Comparison of ENCODE assay signal across 2 cellular contexts in genomic region chr12:122185494-122186082, GRCh38.
TF ChIP-seq lines count a peak whose summit lies in the region.

No MANE protein-coding gene starts in this region.

TF ChIP-seq in GM12891, 5 proteins besides CTCF, POLR2A, EP300 and RAD21:
- no peak for TF ChIP-seq TAF1 (IDR thresholded peaks at IDR 0.05; ENCODE audit: low read depth, low read length)
- no peak for TF ChIP-seq SPI1 (IDR thresholded peaks at IDR 0.05; ENCODE audit: low read depth, low read length)
- no peak for TF ChIP-seq PAX5 (IDR thresholded peaks at IDR 0.05; ENCODE audit: insufficient read depth, low read length, severe bottlenecking)
- no peak for TF ChIP-seq POLR2AphosphoS5 (IDR thresholded peaks at IDR 0.05; ENCODE audit: low read depth, low read length)
- no peak for TF ChIP-seq POU2F2 (IDR thresholded peaks at IDR 0.05; ENCODE audit: low read depth, low read length)
TF ChIP-seq in GM12891: peak in this region for 0.

TF ChIP-seq in H1, 55 proteins besides CTCF, POLR2A, EP300 and RAD21:
- TF ChIP-seq KDM4A (IDR thresholded peaks at IDR 0.05; ENCODE audit: low read depth, low read length, severe bottlenecking) (no peak), BCL11A (IDR thresholded peaks at IDR 0.05; ENCODE audit: low read depth in 2 of 2, low read length in 2 of 2) (no peak), CHD2 (IDR thresholded peaks at IDR 0.05; ENCODE audit: low read length) (no peak), BACH1 (IDR thresholded peaks at IDR 0.05; ENCODE audit: low read length) (no peak), POU5F1 (IDR thresholded peaks at IDR 0.05; ENCODE audit: low read depth, low read length) (no peak), FOSL1 (IDR thresholded peaks at IDR 0.05; ENCODE audit: insufficient read depth, low read depth, low read length) (no peak), POLR2AphosphoS5 (IDR thresholded peaks at IDR 0.05; ENCODE audit: low read depth, low read length) (no peak)
TF ChIP-seq in H1: peak in this region for 0.
